Comparison of ENCODE assay signal across 31 cellular contexts in the genomic region with DNA sequence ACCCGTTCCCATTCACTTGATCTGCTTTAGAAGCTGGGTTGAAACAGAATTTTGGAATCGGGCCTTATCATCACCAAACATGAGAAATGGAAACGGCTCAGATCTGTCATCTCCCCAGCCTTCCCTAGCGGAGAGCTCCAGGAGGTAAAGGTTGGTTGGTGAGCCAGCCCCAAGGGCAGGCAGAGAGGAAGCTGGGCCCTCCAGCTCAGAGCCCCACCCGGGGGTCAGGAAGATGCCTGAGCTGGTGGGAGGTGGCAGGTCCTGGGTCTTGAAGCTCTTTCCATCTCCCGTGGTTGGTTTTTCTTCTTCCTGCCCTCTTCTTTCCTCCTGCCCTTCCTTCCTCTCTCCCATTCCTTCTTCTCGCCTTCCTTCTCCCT.
"Had no signal": no experiment of that assay in that cellular context is flagged by ENCODE, and none has a peak within 500 bp of the region (broad histone marks: within the 10 kb centered on the region; RNA-seq: fewer than 3 reads in every experiment).

No MANE protein-coding gene starts in this region.

- DNase-seq: activated B cell treated with CpG ODN at 0.5 μM for 24 hours; activated CD4-positive, alpha-beta T cell treated with anti-CD3 and anti-CD28 coated beads for 48 hours; activated CD4-positive, alpha-beta T cell treated with anti-CD3 and anti-CD28 coated beads, Interleukin-2, amount 50 U/mL, for 1 hour; activated CD4-positive, alpha-beta T cell treated with anti-CD3 and anti-CD28 coated beads, Interleukin-2, amount 50 U/mL, for 48 hours; activated CD8-positive, alpha-beta memory T cell treated with anti-CD3 and anti-CD28 coated beads for 24 hours; activated CD8-positive, alpha-beta T cell treated with anti-CD3 and anti-CD28 coated beads for 36 hours; activated effector memory CD4-positive, alpha-beta T cell treated with Interleukin-2 at 50 U/mL for 16 hours; activated gamma-delta T cell treated with Interleukin-2 at 50 U/mL for 16 hours; activated naive CD4-positive, alpha-beta T cell treated with anti-CD3 and anti-CD28 coated beads, Interleukin-2, amount 50 U/mL, for 16 hours; activated naive CD4-positive, alpha-beta T cell treated with Interleukin-2 at 50 U/mL for 16 hours; activated naive CD8-positive, alpha-beta T cell treated with anti-CD3 and anti-CD28 coated beads, Interleukin-2, amount 50 U/mL, for 24 hours; activated T-cell treated with anti-CD3 and anti-CD28 coated beads, Interleukin-2, amount 50 U/mL, for 4 hours; adrenal gland; amygdala; aorta; body of pancreas; caudate nucleus; colonic mucosa; effector memory CD4-positive, alpha-beta T cell; erythroblast; esophagus squamous epithelium; foreskin melanocyte; T-helper 1 cell; T-helper 17 cell; T1000; WERI-Rb-1 had no signal

- ATAC-seq: activated CD4-positive, CD25-positive, alpha-beta regulatory T cell treated with anti-CD3 and anti-CD28 coated beads, Interleukin-2, amount 50 U/mL, for 24 hours; activated CD8-positive, alpha-beta T cell treated with anti-CD3 and anti-CD28 coated beads for 36 hours; activated naive CD8-positive, alpha-beta T cell treated with anti-CD3 and anti-CD28 coated beads, Interleukin-2, amount 50 U/mL, for 24 hours; activated T-cell treated with anti-CD3 and anti-CD28 coated beads, Interleukin-2, amount 50 U/mL, for 4 hours; activated T-helper 17 cell treated with anti-CD3 and anti-CD28 coated beads, Interleukin-2, amount 50 U/mL, for 72 hours; body of pancreas; gastroesophageal sphincter; T-helper 17 cell had no signal

- H3K36me3 ChIP-seq: adrenal gland, colonic mucosa, esophagus squamous epithelium, gastroesophageal sphincter, WERI-Rb-1 had no signal

- H3K27ac Mint-ChIP-seq: activated B cell treated with CpG ODN at 0.5 μM for 24 hours; activated CD8-positive, alpha-beta T cell treated with anti-CD3 and anti-CD28 coated beads for 36 hours; activated naive CD8-positive, alpha-beta T cell; activated naive CD8-positive, alpha-beta T cell treated with anti-CD3 and anti-CD28 coated beads, Interleukin-2, amount 50 U/mL, for 24 hours; activated T-helper 17 cell treated with anti-CD3 and anti-CD28 coated beads, Interleukin-2, amount 50 U/mL, for 72 hours; T-helper 17 cell; T-helper 2 cell treated with Interferon-gamma antibody and Interleukin-4, amounts not matched to agents 5 μg/mL and 100 μg/mL, for 36 hours had no signal

- H3K4me3 ChIP-seq: adrenal gland, body of pancreas, colonic mucosa, esophagus squamous epithelium, gastroesophageal sphincter had no signal

- H3K9me3 ChIP-seq: body of pancreas, colonic mucosa had no signal

- H3K4me1 Mint-ChIP-seq: activated B cell treated with CpG ODN at 0.5 μM for 24 hours; activated naive CD8-positive, alpha-beta T cell treated with anti-CD3 and anti-CD28 coated beads, Interleukin-2, amount 50 U/mL, for 24 hours; activated T-helper 17 cell treated with anti-CD3 and anti-CD28 coated beads, Interleukin-2, amount 50 U/mL, for 72 hours; T-helper 17 cell had no signal

- H3K27ac ChIP-seq: adrenal gland, body of pancreas, colonic mucosa, esophagus squamous epithelium, gastroesophageal sphincter, WERI-Rb-1 had no signal

- H3K27me3 ChIP-seq: adrenal gland, body of pancreas, colonic mucosa, esophagus squamous epithelium had no signal

- H3K4me1 ChIP-seq: adrenal gland, body of pancreas, colonic mucosa, esophagus squamous epithelium, gastroesophageal sphincter had no signal

- H3K4me3 Mint-ChIP-seq: activated B cell treated with CpG ODN at 0.5 μM for 24 hours; activated CD8-positive, alpha-beta T cell treated with anti-CD3 and anti-CD28 coated beads for 36 hours; activated naive CD8-positive, alpha-beta T cell; activated naive CD8-positive, alpha-beta T cell treated with anti-CD3 and anti-CD28 coated beads, Interleukin-2, amount 50 U/mL, for 24 hours; activated T-cell treated with anti-CD3 and anti-CD28 coated beads, Interleukin-2, amount 50 U/mL, for 4 hours; activated T-helper 17 cell treated with anti-CD3 and anti-CD28 coated beads, Interleukin-2, amount 50 U/mL, for 72 hours; T-helper 17 cell; T-helper 2 cell treated with Interferon-gamma antibody and Interleukin-4, amounts not matched to agents 5 μg/mL and 100 μg/mL, for 36 hours had no signal

- H3K27me3 Mint-ChIP-seq: activated B cell treated with CpG ODN at 0.5 μM for 24 hours, T-helper 17 cell had no signal

- H3K36me3 Mint-ChIP-seq: activated naive CD8-positive, alpha-beta T cell had no signal
